ENCODE assay signal across 1 cellular context in genomic region chr2:152176113-152176714, GRCh38.
TF ChIP-seq lines count a peak whose summit lies in the region.

No MANE protein-coding gene starts in this region.

TF ChIP-seq in H1, 55 proteins besides CTCF, POLR2A, EP300 and RAD21 (continued from another document):
- no peak for TF ChIP-seq ATF3 (IDR thresholded peaks at IDR 0.05; ENCODE audit: insufficient read depth, low read depth, low read length)
- TF ChIP-seq RBBP5 (IDR thresholded peaks at IDR 0.05; ENCODE audit: borderline replicate concordance, low read depth, low read length): no peak
- no peak for TF ChIP-seq CBX5 (IDR thresholded peaks at IDR 0.05; ENCODE audit: low read depth, low read length)
- peak; percentile 47 for TF ChIP-seq KDM4A (IDR thresholded peaks at IDR 0.05; ENCODE audit: low read depth, low read length, severe bottlenecking)
